ENCODE assay signal across 27 cellular contexts in the genomic region with DNA sequence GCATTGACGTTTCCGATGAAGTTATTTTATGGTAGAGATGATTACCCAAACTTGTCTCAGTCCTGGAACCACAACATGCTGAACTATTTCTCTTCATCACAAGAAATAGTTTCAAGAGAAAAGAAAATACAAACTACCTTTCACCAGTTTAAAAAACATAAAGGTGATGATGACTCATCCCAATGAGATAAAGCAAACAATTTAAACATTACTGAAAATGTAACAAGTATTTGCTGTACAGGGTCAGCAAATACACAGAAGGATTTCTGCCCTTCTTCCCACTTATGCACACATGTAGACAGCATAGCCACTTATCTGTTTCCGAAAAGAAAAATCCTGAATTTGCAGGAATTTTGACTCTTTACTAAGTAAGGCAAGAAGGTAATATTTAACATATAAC. TPM values are rescaled to one million over a fixed set of nuclear protein-coding genes. Genes with fewer than 3 reads are reported as not detected.
DNase-seq lines count a peak whose midpoint lies in the region; ATAC-seq, FAIRE-seq and TF ChIP-seq lines count a peak whose summit lies in the region.
"Had no signal": no experiment of that assay in that cellular context is flagged by ENCODE, and none has a peak within 500 bp of the region (broad histone marks: within the 10 kb centered on the region; RNA-seq: fewer than 3 reads in every experiment).

No MANE protein-coding gene starts in this region.

- H3K36me3 Mint-ChIP-seq in brain: peaks cover 24% of the 10 kb centered on the region
- H3K36me3 Mint-ChIP-seq in nephron (ENCODE audit: low read depth): peaks cover 55% of the 10 kb centered on the region
- H3K36me3 Mint-ChIP-seq: CD8-positive, alpha-beta memory T cell had no signal

- WGBS in A549 (ENCODE audit: missing lambda C conversion rate): 52% methylated on average over 3 of the region's 3 CpGs

- H3K4me1 Mint-ChIP-seq in brain: peaks cover 50% of the 10 kb centered on the region
- peaks cover 36% of the 10 kb centered on the region for H3K4me1 Mint-ChIP-seq in nephron
- H3K4me1 Mint-ChIP-seq: CD8-positive, alpha-beta memory T cell had no signal

- no peak for TF ChIP-seq RAD21 in A549 (conservative IDR thresholded peaks at IDR 0.05 in 1 of 2, IDR thresholded peaks at IDR 0.05 in 1 of 2)

- POLR2A ChIA-PET in A549 (lab: Yijun Ruan, JAX): no interaction called here
- POLR2A ChIA-PET in HEK293 (lab: Yijun Ruan, JAX): interaction anchor here (0.7 kb wide), 1 partner anchor 56 kb away, joined by 3 read pairs; no protein-coding TSS in a partner anchor

- no peaks in the 10 kb centered on the region for H3K9me3 ChIP-seq in A549
- H3K9me3 ChIP-seq in HEK293 (ENCODE audit: control insufficient read depth, insufficient read depth, low read depth, low read length): no peaks in the 10 kb centered on the region

- H3K27ac ChIP-seq in A549 (no peak overlapping the region), HEK293 (ENCODE audit: extremely low read depth, low read depth, low read length) (no peak overlapping the region)
- H3K27ac ChIP-seq: C4-2B had no signal

- no peak overlapping the region for H3K4me3 ChIP-seq in A549
- no peak overlapping the region for H3K4me3 ChIP-seq in HEK293 (ENCODE audit: low read depth, low read length)
- H3K4me3 ChIP-seq in foreskin fibroblast (ENCODE audit: low read depth in 1 of 2, low read length in 2 of 2): no peak overlapping the region

- peaks cover 0 to 3% of the 10 kb centered on the region in 2 experiments; a peak in 2 of 3 replicates for H3K36me3 ChIP-seq in HEK293 (ENCODE audit: control insufficient read depth in 2 of 2, insufficient read depth in 1 of 2, low read length in 2 of 2)

- H3K27ac Mint-ChIP-seq in brain: peak overlapping the region in 3 of 5 experiments; percentile 10 to 95 (median 64)
- H3K27ac Mint-ChIP-seq in nephron: peak overlapping the region in 2 of 3 experiments; percentile 22 to 59
- H3K27ac Mint-ChIP-seq: CD8-positive, alpha-beta memory T cell had no signal

- in situ Hi-C loops in ACHN (cut with HindIII; ENCODE audit: low pct_ligation_motif_present, low pct_unique_long_range_greater_than_20kb, low sequenced_read_pairs): no loop called here

- no peaks in the 10 kb centered on the region for H3K9me3 Mint-ChIP-seq in brain
- no peaks in the 10 kb centered on the region for H3K9me3 Mint-ChIP-seq in nephron

- no peak for ATAC-seq in A549
- ATAC-seq: HCT116 had no signal

- TF ChIP-seq EP300 in A549 (IDR thresholded peaks at IDR 0.05): no peak

- peak overlapping the region; percentile 61 for H3K4me2 ChIP-seq in A549

- CTCF ChIA-PET in A549 (lab: Yijun Ruan, JAX): no interaction called here
- CTCF ChIA-PET in HEK293 (lab: Yijun Ruan, JAX): interaction anchor here (0.5 to 3.6 kb wide), 2 partner anchors 9 to 50 kb away, joined by 4 to 16 read pairs; no protein-coding TSS in a partner anchor

- TF ChIP-seq POLR2A in A549 (IDR thresholded peaks at IDR 0.05; ENCODE audit: low read length): no peak

- no peaks in the 10 kb centered on the region for H3K27me3 Mint-ChIP-seq in brain
- H3K27me3 Mint-ChIP-seq in nephron (ENCODE audit: low read depth): no peaks in the 10 kb centered on the region

- H3K4me1 ChIP-seq in A549 (peaks cover 27% of the 10 kb centered on the region), HEK293 (ENCODE audit: control insufficient read depth, insufficient read depth, low read length) (peaks cover 20% of the 10 kb centered on the region)

- DNase-seq in A549 (ENCODE audit: low read depth in 1 of 2, low spot score in 1 of 2): no peak
- no peak for DNase-seq in EL
- no peak for DNase-seq in epidermal melanocyte (ENCODE audit: insufficient read length, low spot score)
- no peak for DNase-seq in ACHN
- DNase-seq in foreskin fibroblast: no peak
- DNase-seq: 8988T; CD8-positive, alpha-beta memory T cell; DMS79; GOT3; Kasumi-1; MM.1S; NCI-H1048; NCI-H1417 treated with DMSO at 0.1 percent for 48 hours; NCI-H187; NCI-H2107; NCI-H446 treated with DMSO at 0.1 percent for 48 hours; NCI-H526 treated with DMSO at 0.1 percent for 48 hours; OCI-M1; RPMI8226; SHP77 had no signal

- FAIRE-seq in A549 (lab: Jason Lieb, UNC): no peak
- FAIRE-seq: D721Med, GM12891 had no signal

- H3K4me3 Mint-ChIP-seq in brain (no peak overlapping the region), nephron (no peak overlapping the region)
- H3K4me3 Mint-ChIP-seq: CD8-positive, alpha-beta memory T cell had no signal

- no peak for TF ChIP-seq CTCF in A549 (IDR thresholded peaks at IDR 0.05)
- no peak for TF ChIP-seq CTCF in HEK293 (tag by site-specific recombination; IDR thresholded peaks at IDR 0.05)
- no peak for TF ChIP-seq CTCF in brain (conservative IDR thresholded peaks at IDR 0.05)
- TF ChIP-seq CTCF in nephron (IDR thresholded peaks at IDR 0.05; ENCODE audit: unreplicated experiment in 3 of 3): no peak
- no peak for TF ChIP-seq CTCF in foreskin fibroblast (IDR thresholded peaks at IDR 0.05; ENCODE audit: low read depth, low read length)

TF ChIP-seq in A549, 52 proteins besides CTCF, POLR2A, EP300 and RAD21:
- peak; percentile 27; the same call in 1 of the 2 replicates for TF ChIP-seq FOSL2 (IDR thresholded peaks at IDR 0.05)
- peak; percentile 87 for TF ChIP-seq FOSL2 (CRISPR knock-in tag; IDR thresholded peaks at IDR 0.05)
- no peak for TF ChIP-seq EHMT2 (IDR thresholded peaks at IDR 0.05; ENCODE audit: low read depth)

TF ChIP-seq in HEK293, 187 proteins besides CTCF, POLR2A, EP300 and RAD21:
- TF ChIP-seq, protein P1, sequence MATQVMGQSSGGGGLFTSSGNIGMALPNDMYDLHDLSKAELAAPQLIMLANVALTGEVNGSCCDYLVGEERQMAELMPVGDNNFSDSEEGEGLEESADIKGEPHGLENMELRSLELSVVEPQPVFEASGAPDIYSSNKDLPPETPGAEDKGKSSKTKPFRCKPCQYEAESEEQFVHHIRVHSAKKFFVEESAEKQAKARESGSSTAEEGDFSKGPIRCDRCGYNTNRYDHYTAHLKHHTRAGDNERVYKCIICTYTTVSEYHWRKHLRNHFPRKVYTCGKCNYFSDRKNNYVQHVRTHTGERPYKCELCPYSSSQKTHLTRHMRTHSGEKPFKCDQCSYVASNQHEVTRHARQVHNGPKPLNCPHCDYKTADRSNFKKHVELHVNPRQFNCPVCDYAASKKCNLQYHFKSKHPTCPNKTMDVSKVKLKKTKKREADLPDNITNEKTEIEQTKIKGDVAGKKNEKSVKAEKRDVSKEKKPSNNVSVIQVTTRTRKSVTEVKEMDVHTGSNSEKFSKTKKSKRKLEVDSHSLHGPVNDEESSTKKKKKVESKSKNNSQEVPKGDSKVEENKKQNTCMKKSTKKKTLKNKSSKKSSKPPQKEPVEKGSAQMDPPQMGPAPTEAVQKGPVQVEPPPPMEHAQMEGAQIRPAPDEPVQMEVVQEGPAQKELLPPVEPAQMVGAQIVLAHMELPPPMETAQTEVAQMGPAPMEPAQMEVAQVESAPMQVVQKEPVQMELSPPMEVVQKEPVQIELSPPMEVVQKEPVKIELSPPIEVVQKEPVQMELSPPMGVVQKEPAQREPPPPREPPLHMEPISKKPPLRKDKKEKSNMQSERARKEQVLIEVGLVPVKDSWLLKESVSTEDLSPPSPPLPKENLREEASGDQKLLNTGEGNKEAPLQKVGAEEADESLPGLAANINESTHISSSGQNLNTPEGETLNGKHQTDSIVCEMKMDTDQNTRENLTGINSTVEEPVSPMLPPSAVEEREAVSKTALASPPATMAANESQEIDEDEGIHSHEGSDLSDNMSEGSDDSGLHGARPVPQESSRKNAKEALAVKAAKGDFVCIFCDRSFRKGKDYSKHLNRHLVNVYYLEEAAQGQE (tag by site-specific recombination; IDR thresholded peaks at IDR 0.05): no peak
- TF ChIP-seq, protein P2, sequence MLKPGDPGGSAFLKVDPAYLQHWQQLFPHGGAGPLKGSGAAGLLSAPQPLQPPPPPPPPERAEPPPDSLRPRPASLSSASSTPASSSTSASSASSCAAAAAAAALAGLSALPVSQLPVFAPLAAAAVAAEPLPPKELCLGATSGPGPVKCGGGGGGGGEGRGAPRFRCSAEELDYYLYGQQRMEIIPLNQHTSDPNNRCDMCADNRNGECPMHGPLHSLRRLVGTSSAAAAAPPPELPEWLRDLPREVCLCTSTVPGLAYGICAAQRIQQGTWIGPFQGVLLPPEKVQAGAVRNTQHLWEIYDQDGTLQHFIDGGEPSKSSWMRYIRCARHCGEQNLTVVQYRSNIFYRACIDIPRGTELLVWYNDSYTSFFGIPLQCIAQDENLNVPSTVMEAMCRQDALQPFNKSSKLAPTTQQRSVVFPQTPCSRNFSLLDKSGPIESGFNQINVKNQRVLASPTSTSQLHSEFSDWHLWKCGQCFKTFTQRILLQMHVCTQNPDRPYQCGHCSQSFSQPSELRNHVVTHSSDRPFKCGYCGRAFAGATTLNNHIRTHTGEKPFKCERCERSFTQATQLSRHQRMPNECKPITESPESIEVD (tag by site-specific recombination; IDR thresholded peaks at IDR 0.05): peak; percentile 41
- TF ChIP-seq ZNF571 (tag by site-specific recombination; IDR thresholded peaks at IDR 0.05): no peak

RNA-seq across cellular contexts. Expression of a gene that starts 50.8 kb away (rescaled TPM):
- polyA plus RNA-seq in A549 (2011; rRNA removed) (24.7 TPM in 2 replicates), A549 (2017; fragmentation: RNase III; extraction: RNeasy Plus Mini Kit Qiagen cat#74134 plus additional on column Dnase treatment) (5.3 to 6.6 TPM (median 5.7 TPM) in 3 replicates), brain (ENCODE audit: insufficient read depth, low read depth, low replicate concordance) (3.4 TPM)
- polyA plus RNA-seq in A549 (2012; cell fraction: cytosol; rRNA removed): 4.3 and 4.9 TPM in 2 replicates
- 2.6 and 4.2 TPM in 2 replicates for polyA plus RNA-seq in A549 (2012; cell fraction: nucleus; rRNA removed)
- 19.1 and 23.7 TPM in 2 replicates for polyA minus RNA-seq in A549 (2011; rRNA and poly(A)+ RNA removed)
- polyA plus RNA-seq: CD8-positive, alpha-beta memory T cell had no signal
